23 cellular contexts compared by ENCODE assay signal in the genomic region with DNA sequence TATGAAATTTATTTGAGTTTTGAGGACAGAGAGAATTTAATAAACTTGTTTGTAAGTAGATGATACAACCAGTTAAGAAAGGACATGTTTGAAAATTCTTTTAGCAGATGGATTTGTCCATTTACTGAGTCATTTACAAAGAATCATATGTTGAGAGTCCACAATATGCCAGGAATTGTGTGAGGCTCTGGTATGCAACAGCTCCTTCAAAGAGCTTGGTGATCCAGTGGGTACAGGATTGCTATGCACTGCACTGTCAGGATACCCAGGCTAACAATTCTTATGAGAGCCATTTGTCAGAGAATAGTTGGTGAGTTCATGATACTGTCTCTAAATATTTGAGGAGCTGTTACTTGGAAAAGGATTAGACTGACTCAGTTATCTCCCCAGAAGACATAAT. TPM values are rescaled to one million over a fixed set of nuclear protein-coding genes. Genes with fewer than 3 reads are reported as not detected.
DNase-seq lines count a peak whose midpoint lies in the region; ATAC-seq and TF ChIP-seq lines count a peak whose summit lies in the region.
"Had no signal": no experiment of that assay in that cellular context is flagged by ENCODE, and none has a peak within 500 bp of the region (broad histone marks: within the 10 kb centered on the region; RNA-seq: fewer than 3 reads in every experiment).

No MANE protein-coding gene starts in this region.

- H3K27ac ChIP-seq in mammary epithelial cell (ENCODE audit: insufficient read depth, low read depth, low read length) (no peak overlapping the region), brain microvascular endothelial cell (no peak overlapping the region)
- H3K27ac ChIP-seq: breast epithelium, neutrophil, upper lobe of right lung had no signal

- H2AFZ ChIP-seq in mammary epithelial cell (ENCODE audit: low read depth, low read length), result no peak overlapping the region

- H3K27me3 Mint-ChIP-seq in MCF 10A (ENCODE audit: insufficient read depth, unreplicated experiment), result no peaks in the 10 kb centered on the region
- peaks cover 3% of the 10 kb centered on the region for H3K27me3 Mint-ChIP-seq in progenitor cell of endocrine pancreas

- H3K36me3 Mint-ChIP-seq in MCF 10A (ENCODE audit: insufficient read depth, unreplicated experiment) (no peaks in the 10 kb centered on the region), progenitor cell of endocrine pancreas (ENCODE audit: insufficient read depth) (no peaks in the 10 kb centered on the region)
- H3K36me3 Mint-ChIP-seq: CD14-positive monocyte had no signal

- dilution Hi-C loops in mammary epithelial cell (cut with HindIII; ENCODE audit: low sequenced_read_pairs), result no loop called here

- no TSS peak for BruUV-seq in mammary epithelial cell (replicated peaks; lab: Mats Ljungman, UMichigan)
- BruUV-seq in MCF 10A (replicated peaks; lab: Mats Ljungman, UMichigan), result no TSS peak

- TF ChIP-seq CTCF in mammary epithelial cell (conservative IDR thresholded peaks at IDR 0.05 in 1 of 2, IDR thresholded peaks at IDR 0.05 in 1 of 2; ENCODE audit: extremely low read depth in 1 of 2, insufficient read depth in 1 of 2, low read depth in 1 of 2, low read length in 2 of 2) (no peak), MCF 10A (IDR thresholded peaks at IDR 0.05; ENCODE audit: unreplicated experiment) (no peak), brain microvascular endothelial cell (IDR thresholded peaks at IDR 0.05; ENCODE audit: low read depth, low read length, missing control alignments) (no peak), progenitor cell of endocrine pancreas (IDR thresholded peaks at IDR 0.05; ENCODE audit: unreplicated experiment) (no peak)

- H3K4me3 Mint-ChIP-seq in MCF 10A (ENCODE audit: unreplicated experiment), result no peak overlapping the region
- H3K4me3 Mint-ChIP-seq in progenitor cell of endocrine pancreas (ENCODE audit: low read depth), result no peak overlapping the region
- H3K4me3 Mint-ChIP-seq: activated naive CD8-positive, alpha-beta T cell treated with anti-CD3 and anti-CD28 coated beads, Interleukin-2, amount 10 ng/mL, durations not matched to agents 7 days and 5 days; CD14-positive monocyte; T-cell had no signal

- CTCF ChIA-PET in mammary epithelial cell (lab: Charles Lee; ENCODE audit: low non-redundant PET), result no interaction called here
- CTCF ChIA-PET in MCF 10A (lab: Yijun Ruan, JAX), result interaction anchor here (1.1 to 1.3 kb wide), 3 partner anchors 11 to 208 kb away, joined by 3 to 4 read pairs (median 4); no protein-coding TSS in a partner anchor

- intact Hi-C loops in mammary epithelial cell (cut with micrococcal nuclease), result no loop called here
- intact Hi-C loops in MCF 10A (cut with micrococcal nuclease), result no loop called here

- DNase-seq in mammary epithelial cell (peak; percentile 24), MCF 10A (ENCODE audit: unreplicated experiment) (no peak), brain microvascular endothelial cell (peak; percentile 2), glomerular visceral epithelial cell (ENCODE audit: extremely low spot score) (peak; percentile 35), progenitor cell of endocrine pancreas (ENCODE audit: low spot score, unreplicated experiment) (no peak), C1 segment of cervical spinal cord (lab: John Stamatoyannopoulos, UW) (no peak)
- DNase-seq: 8988T; activated CD4-positive, alpha-beta T cell treated with anti-CD3 and anti-CD28 coated beads for 48 hours; activated naive CD8-positive, alpha-beta T cell treated with anti-CD3 and anti-CD28 coated beads, Interleukin-2, amount 10 ng/mL, durations not matched to agents 7 days and 5 days; cortex of kidney; NCI-H2171 treated with DMSO at 0.1 percent for 48 hours; NCI-H748 treated with DMSO at 0.1 percent for 48 hours; retina; Right ventricle myocardium superior; stimulated activated CD4-positive, alpha-beta T cell treated with anti-CD3 and anti-CD28 coated beads, Interleukin-4, amount 100 ng/mL, for 4 hours; T-cell; upper lobe of right lung had no signal

- POLR2A ChIA-PET in MCF 10A (lab: Yijun Ruan, JAX), result interaction anchor here (1.3 kb wide), 1 partner anchor 9 kb away, joined by 3 read pairs; no protein-coding TSS in a partner anchor

- in situ Hi-C loops in mammary epithelial cell (cut with MboI; ENCODE audit: low sequenced_read_pairs in 2 of 2) (no loop called here), brain microvascular endothelial cell (cut with HindIII; ENCODE audit: low pct_ligation_motif_present, low sequenced_read_pairs) (no loop called here)

- no peaks in the 10 kb centered on the region for H3K4me1 Mint-ChIP-seq in MCF 10A (ENCODE audit: insufficient read depth, unreplicated experiment)
- peaks cover 8% of the 10 kb centered on the region for H3K4me1 Mint-ChIP-seq in progenitor cell of endocrine pancreas (ENCODE audit: low read depth)
- H3K4me1 Mint-ChIP-seq: activated naive CD8-positive, alpha-beta T cell treated with anti-CD3 and anti-CD28 coated beads, Interleukin-2, amount 10 ng/mL, durations not matched to agents 7 days and 5 days; T-cell had no signal

- H3K36me3 ChIP-seq in mammary epithelial cell (ENCODE audit: insufficient read depth, low read length) (no peaks in the 10 kb centered on the region), brain microvascular endothelial cell (replicated peaks) (no peaks in the 10 kb centered on the region)
- H3K36me3 ChIP-seq: breast epithelium, neutrophil, upper lobe of right lung had no signal

- no peaks in the 10 kb centered on the region for H3K4me1 ChIP-seq in mammary epithelial cell (ENCODE audit: insufficient read depth, low read length)
- H3K4me1 ChIP-seq: breast epithelium, upper lobe of right lung had no signal

- H3K4me2 ChIP-seq in mammary epithelial cell (ENCODE audit: insufficient read depth, low read depth, low read length), result no peak overlapping the region

- H3K9ac ChIP-seq in mammary epithelial cell (ENCODE audit: insufficient read depth, low read length), result no peak overlapping the region

- H3K79me2 ChIP-seq in mammary epithelial cell (ENCODE audit: insufficient read depth, low read length), result no peaks in the 10 kb centered on the region

- no peaks in the 10 kb centered on the region for H4K20me1 ChIP-seq in mammary epithelial cell (ENCODE audit: insufficient read depth, low read length)

- no peaks in the 10 kb centered on the region for H3K9me3 ChIP-seq in mammary epithelial cell (replicated peaks; ENCODE audit: insufficient read depth, low read length)
- H3K9me3 ChIP-seq: breast epithelium, neutrophil, upper lobe of right lung had no signal

- no peaks in the 10 kb centered on the region for H3K27me3 ChIP-seq in mammary epithelial cell (ENCODE audit: insufficient read depth, low read length)
- no peaks in the 10 kb centered on the region for H3K27me3 ChIP-seq in brain microvascular endothelial cell (replicated peaks)
- H3K27me3 ChIP-seq: breast epithelium, upper lobe of right lung had no signal

- H3K4me3 ChIP-seq in mammary epithelial cell (replicated peaks in 1 of 3; ENCODE audit: insufficient read depth in 1 of 3, low read depth in 2 of 3, low read length in 3 of 3), result no peak overlapping the region
- no peak overlapping the region for H3K4me3 ChIP-seq in brain microvascular endothelial cell (ENCODE audit: low read depth, low read length)
- H3K4me3 ChIP-seq: breast epithelium, K562, upper lobe of right lung had no signal

- H3K27ac Mint-ChIP-seq in MCF 10A (ENCODE audit: low read depth, unreplicated experiment) (no peak overlapping the region), progenitor cell of endocrine pancreas (no peak overlapping the region)
- H3K27ac Mint-ChIP-seq: activated naive CD8-positive, alpha-beta T cell treated with anti-CD3 and anti-CD28 coated beads, Interleukin-2, amount 10 ng/mL, durations not matched to agents 7 days and 5 days; T-cell had no signal

- peaks cover 7% of the 10 kb centered on the region for H3K9me3 Mint-ChIP-seq in MCF 10A (ENCODE audit: unreplicated experiment)
- H3K9me3 Mint-ChIP-seq in progenitor cell of endocrine pancreas (ENCODE audit: low read depth), result peaks cover 4% of the 10 kb centered on the region

- ATAC-seq in HG03139 (IDR thresholded peaks at IDR 0.05; ENCODE audit: unreplicated experiment) (no peak), HG03469 (IDR thresholded peaks at IDR 0.05; ENCODE audit: unreplicated experiment) (no peak)
- ATAC-seq: K562, T-cell, upper lobe of right lung had no signal

RNA-seq across cellular contexts. Expression of a gene that starts 11.0 kb away (rescaled TPM):
- total RNA-seq in mammary epithelial cell (1 to 10 TPM; 3.0 to 6.4 TPM), MCF 10A (2022) (0.44 and 0.68 TPM in 2 replicates), progenitor cell of endocrine pancreas (0.48 and 1.1 TPM in 2 replicates)
- polyA plus RNA-seq in mammary epithelial cell, result 3.1 TPM
- polyA minus RNA-seq in mammary epithelial cell, result 8.0 TPM
- polyA plus RNA-seq: CD14-positive monocyte had no signal

Comparison
In these comparisons a context has a peak if more than half of its experiments do, and no peak if none do; other contexts are left out.
1. DNase-seq: peak in mammary epithelial cell (single experiment), brain microvascular endothelial cell (single experiment) and glomerular visceral epithelial cell (single experiment); none in MCF 10A (single experiment), progenitor cell of endocrine pancreas (single experiment) and C1 segment of cervical spinal cord (0 of 14).